Comparison of ENCODE assay signal across 10 cellular contexts in genomic region chr6:52504778-52505127, GRCh38.
DNase-seq lines count a peak whose midpoint lies in the region; ATAC-seq, FAIRE-seq and TF ChIP-seq lines count a peak whose summit lies in the region.
"Had no signal": no experiment of that assay in that cellular context is flagged by ENCODE, and none has a peak within 500 bp of the region (broad histone marks: within the 10 kb centered on the region; RNA-seq: fewer than 3 reads in every experiment).

No MANE protein-coding gene starts in this region.

- H3K79me2 ChIP-seq in astrocyte (ENCODE audit: insufficient read depth, low read length) = peaks cover 4% of the 10 kb centered on the region
- H3K79me2 ChIP-seq in HepG2 (ENCODE audit: insufficient read depth, low read length) = no peaks in the 10 kb centered on the region

- H3K27ac ChIP-seq in HEK293 (ENCODE audit: extremely low read depth, low read depth, low read length) (peak overlapping the region; percentile 65), astrocyte (ENCODE audit: low read depth, low read length) (peak overlapping the region; percentile 85), HepG2 (ENCODE audit: extremely low read length, insufficient read depth, low read length) (no peak overlapping the region), stomach (peak overlapping the region; percentile 78 to 80 (median 79))

- no peak for FAIRE-seq in astrocyte (lab: Jason Lieb, UNC)
- no peak for FAIRE-seq in HepG2 (lab: Jason Lieb, UNC)

- in situ Hi-C loops in HepG2 (cut with HindIII; ENCODE audit: extremely low pct_ligation_motif_present, low pct_unique_long_range_greater_than_20kb) = no loop called here

- intact Hi-C loops in HepG2 (cut with micrococcal nuclease; ENCODE audit: unreplicated experiment) = loop anchor here (5.0 kb wide), 2 partner anchors 68 to 82 kb away; partner anchors contain the start of gene EFHC1
- intact Hi-C loops in stomach (cut with DNase I; ENCODE audit: low total_unique reads) = loop anchor here (10.0 kb wide), 1 partner anchor 70 kb away; the partner anchor contains the start of gene TRAM2

- peaks cover 8% of the 10 kb centered on the region for H3K4me1 ChIP-seq in HEK293 (ENCODE audit: control insufficient read depth, insufficient read depth, low read length)
- peaks cover 40% of the 10 kb centered on the region for H3K4me1 ChIP-seq in astrocyte (ENCODE audit: insufficient read depth, low read length)
- H3K4me1 ChIP-seq in HepG2 (ENCODE audit: insufficient read depth, low read length) = peaks cover 19% of the 10 kb centered on the region
- peaks cover 22 to 48% (median 35%) of the 10 kb centered on the region in 4 donors for H3K4me1 ChIP-seq in stomach

- peaks cover 36% of the 10 kb centered on the region for H3K4me1 Mint-ChIP-seq in astrocyte (ENCODE audit: low read depth, unreplicated experiment)

- TF ChIP-seq POLR2A in HepG2 (IDR thresholded peaks at IDR 0.05; ENCODE audit: insufficient read depth in 1 of 2, low read depth in 2 of 2, low read length in 2 of 2) (peak in 1 of 2 experiments; percentile 25; a peak in 1 of 4 replicates), stomach (IDR thresholded peaks at IDR 0.05) (no peak)

- H2AFZ ChIP-seq in astrocyte (ENCODE audit: low read depth, low read length) (no peak overlapping the region), HepG2 (ENCODE audit: low read length) (no peak overlapping the region)

- CTCF ChIA-PET in HEK293 (lab: Yijun Ruan, JAX) (interaction anchor here (0.6 to 2.7 kb wide), 11 partner anchors 10 to 167 kb away, joined by 3 to 15 read pairs (median 3); no protein-coding TSS in a partner anchor), HepG2 (lab: Yijun Ruan, JAX; ENCODE audit: low intra/inter-chr PET ratio, low total read pairs) (no interaction called here)

- H3K36me3 Mint-ChIP-seq in astrocyte (ENCODE audit: low read depth, unreplicated experiment) = peaks cover 62% of the 10 kb centered on the region

- no peak for TF ChIP-seq RAD21 in HepG2 (CRISPR knock-in tag; IDR thresholded peaks at IDR 0.05)

- no peak overlapping the region for H3K4me3 Mint-ChIP-seq in astrocyte (ENCODE audit: unreplicated experiment)

- 98% methylated on average over 10 of the region's 10 CpGs for WGBS in HepG2 (ENCODE audit: low lambda C conversion rate)
- WGBS in stomach, 5 donors = 26 to 70% (median 44%) methylated on average over 6 to 10 of the region's 10 CpGs

- ATAC-seq in HepG2 (no peak; the same call in 2 of the 3 replicates), HG03469 (IDR thresholded peaks at IDR 0.05; ENCODE audit: unreplicated experiment) (no peak)

- H3K9me3 ChIP-seq in HEK293 (ENCODE audit: control insufficient read depth, insufficient read depth, low read depth, low read length) (no peaks in the 10 kb centered on the region), astrocyte (ENCODE audit: insufficient read depth, low read depth, low read length) (no peaks in the 10 kb centered on the region), HepG2 (ENCODE audit: low read length) (no peaks in the 10 kb centered on the region), stomach (no peaks in the 10 kb centered on the region)

- no peak overlapping the region for H3K27ac Mint-ChIP-seq in astrocyte (ENCODE audit: unreplicated experiment)

- H3K27me3 Mint-ChIP-seq in astrocyte (ENCODE audit: low read depth, unreplicated experiment) = no peaks in the 10 kb centered on the region

- no peak for DNase-seq in astrocyte (ENCODE audit: low read depth)
- DNase-seq in HepG2 (ENCODE audit: low spot score) = no peak
- DNase-seq in stomach = no peak
- DNase-seq in NCI-H146 treated with DMSO at 0.1 percent for 48 hours (lab: John Stamatoyannopoulos, UW; ENCODE audit: unreplicated experiment) = no peak
- DNase-seq in NCI-H1694 (lab: John Stamatoyannopoulos, UW) = no peak
- DNase-seq in HuH-7.5 (ENCODE audit: low spot score) = no peak
- DNase-seq: activated gamma-delta T cell treated with Interleukin-2 at 50 U/mL for 16 hours; effector CD8-positive, alpha-beta T cell had no signal

- H3K9me3 Mint-ChIP-seq in astrocyte (ENCODE audit: unreplicated experiment) = no peaks in the 10 kb centered on the region

- no TSS peak for BruUV-seq in HepG2 (replicated peaks; lab: Mats Ljungman, UMichigan)

- H3K4me2 ChIP-seq in astrocyte (ENCODE audit: low read length) (peak overlapping the region; percentile 61), HepG2 (ENCODE audit: low read depth, low read length) (no peak overlapping the region)

- TF ChIP-seq EP300 in HepG2 (IDR thresholded peaks at IDR 0.05; ENCODE audit: low read depth in 2 of 2, low read length in 2 of 2) (no peak), HepG2 (CRISPR knock-in tag; IDR thresholded peaks at IDR 0.05; ENCODE audit: borderline replicate concordance) (no peak), stomach (IDR thresholded peaks at IDR 0.05) (no peak)

- H3K4me3 ChIP-seq in HEK293 (ENCODE audit: low read depth, low read length) = no peak overlapping the region
- no peak overlapping the region for H3K4me3 ChIP-seq in astrocyte (ENCODE audit: insufficient read depth, low read depth, low read length)
- no peak overlapping the region for H3K4me3 ChIP-seq in HepG2 (replicated peaks in 1 of 3; ENCODE audit: insufficient read depth in 1 of 3, low read depth in 2 of 3, low read length in 3 of 3)
- H3K4me3 ChIP-seq in stomach = no peak overlapping the region

- H3K27me3 ChIP-seq in astrocyte (ENCODE audit: insufficient read depth, low read length) (no peaks in the 10 kb centered on the region), HepG2 (ENCODE audit: control insufficient read depth in 1 of 2, insufficient read depth in 2 of 2, low read length in 2 of 2) (no peaks in the 10 kb centered on the region), stomach (no peaks in the 10 kb centered on the region)

- H4K20me1 ChIP-seq in astrocyte (ENCODE audit: insufficient read depth, low read length) (no peaks in the 10 kb centered on the region), HepG2 (ENCODE audit: insufficient read depth, low read length) (no peaks in the 10 kb centered on the region)

- H3K36me3 ChIP-seq in HEK293 (ENCODE audit: control insufficient read depth in 2 of 2, insufficient read depth in 1 of 2, low read length in 2 of 2) (peaks cover 0 to 46% of the 10 kb centered on the region in 2 experiments; a peak in 1 of 3 replicates), astrocyte (ENCODE audit: insufficient read depth, low read length) (peaks cover 54% of the 10 kb centered on the region), HepG2 (replicated peaks in 1 of 2; ENCODE audit: control insufficient read depth in 1 of 2, insufficient read depth in 2 of 2, low read length in 2 of 2) (peaks cover 38 to 79% of the 10 kb centered on the region in 2 experiments), stomach (peaks cover 17 to 75% (median 66%) of the 10 kb centered on the region in 4 donors)

- POLR2A ChIA-PET in HEK293 (lab: Yijun Ruan, JAX) = interaction anchor here (0.6 to 1.9 kb wide), 18 partner anchors 10 to 490 kb away, joined by 3 to 17 read pairs (median 4); partner anchors contain the start of genes EFHC1, GSTA4, MCM3 and TRAM2
- POLR2A ChIA-PET in HepG2 (lab: Yijun Ruan, JAX) = no interaction called here

- H3K9ac ChIP-seq in astrocyte (ENCODE audit: low read length) (peak overlapping the region; percentile 68), HepG2 (ENCODE audit: insufficient read depth, low read depth, low read length) (no peak overlapping the region)

- TF ChIP-seq CTCF in HEK293 (tag by site-specific recombination; IDR thresholded peaks at IDR 0.05) (no peak), astrocyte (IDR thresholded peaks at IDR 0.05; ENCODE audit: insufficient read depth, low read depth, low read length) (no peak), HepG2 (CRISPR knock-in tag; IDR thresholded peaks at IDR 0.05) (no peak), stomach (IDR thresholded peaks at IDR 0.05) (no peak)

TF ChIP-seq in HEK293, 187 proteins besides CTCF, POLR2A, EP300 and RAD21 (continues in another document):
- TF ChIP-seq ZNF48 (tag by site-specific recombination; IDR thresholded peaks at IDR 0.05) = no peak
- TF ChIP-seq ZNF510 (tag by site-specific recombination; IDR thresholded peaks at IDR 0.05; ENCODE audit: insufficient replicate concordance) = no peak
- TF ChIP-seq ZBTB48 (tag by site-specific recombination; IDR thresholded peaks at IDR 0.05) = no peak
- TF ChIP-seq SCRT1 (tag by site-specific recombination; IDR thresholded peaks at IDR 0.05; ENCODE audit: borderline replicate concordance) = no peak
- TF ChIP-seq KLF9 (tag by site-specific recombination; IDR thresholded peaks at IDR 0.05; ENCODE audit: low read depth) = no peak
- no peak for TF ChIP-seq ZNF26 (tag by site-specific recombination; IDR thresholded peaks at IDR 0.05)

TF ChIP-seq in HepG2, 621 proteins besides CTCF, POLR2A, EP300 and RAD21:
- TF ChIP-seq SMAD9 (CRISPR knock-in tag; IDR thresholded peaks at IDR 0.05) (no peak), SMYD3 (CRISPR knock-in tag; IDR thresholded peaks at IDR 0.05) (no peak), RBM22 (optimal IDR thresholded peaks at IDR 0.05; ENCODE audit: low read length) (peak; percentile 35), ZBTB38 (CRISPR knock-in tag; IDR thresholded peaks at IDR 0.05) (no peak), ZNF781 (CRISPR knock-in tag; IDR thresholded peaks at IDR 0.05; ENCODE audit: borderline replicate concordance, not compliant biosample characterization) (no peak), ZNF274 (CRISPR knock-in tag; IDR thresholded peaks at IDR 0.05) (no peak), AGO1 (IDR thresholded peaks at IDR 0.05; ENCODE audit: low read depth, low read length, poor library complexity, severe bottlenecking) (no peak)
